Comparison of ENCODE assay signal across 22 cellular contexts in the genomic region with DNA sequence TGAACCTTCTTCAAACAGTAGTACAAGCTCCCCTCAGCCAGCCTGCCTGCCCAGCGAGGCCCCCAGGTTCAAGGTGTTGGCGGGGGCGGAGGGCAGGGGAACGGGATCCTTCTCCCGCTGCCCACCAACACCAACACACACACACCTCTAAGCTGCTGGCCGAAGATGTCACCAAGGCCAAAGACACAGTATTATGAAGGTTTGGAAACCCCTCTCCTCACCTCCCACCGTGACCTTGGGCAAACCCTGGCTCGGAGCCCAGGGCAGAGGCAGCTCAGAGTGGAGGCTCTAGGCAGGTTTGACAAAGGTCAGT.
"Had no signal": no experiment of that assay in that cellular context is flagged by ENCODE, and none has a peak within 500 bp of the region (broad histone marks: within the 10 kb centered on the region; RNA-seq: fewer than 3 reads in every experiment).

No MANE protein-coding gene starts in this region.

- ATAC-seq: Panc1, PC-3, SK-N-SH treated with all-trans-retinoic acid at 6 μM for 48 hours had no signal

- DNase-seq: Karpas-422, KG1, MG63, NCI-H1092, NCI-H1105 treated with DMSO at 0.1 percent for 48 hours, NCI-H1417 treated with DMSO at 0.1 percent for 48 hours, NCI-H146, NCI-H1694 treated with DMSO at 0.1 percent for 48 hours, NCI-H1930, NCI-H2081, NCI-H2107, NCI-H2227 treated with DMSO at 0.1 percent for 48 hours, NCI-H446, NCI-H510A, NCI-H524 treated with DMSO at 0.1 percent for 48 hours, NCI-H774, PC-3, SHP77 treated with DMSO at 0.1 percent for 48 hours, SJCRH30, T-helper 1 cell had no signal

- H3K27ac ChIP-seq: SJCRH30 had no signal
